ENCODE assay signal across 10 cellular contexts in the genomic region with DNA sequence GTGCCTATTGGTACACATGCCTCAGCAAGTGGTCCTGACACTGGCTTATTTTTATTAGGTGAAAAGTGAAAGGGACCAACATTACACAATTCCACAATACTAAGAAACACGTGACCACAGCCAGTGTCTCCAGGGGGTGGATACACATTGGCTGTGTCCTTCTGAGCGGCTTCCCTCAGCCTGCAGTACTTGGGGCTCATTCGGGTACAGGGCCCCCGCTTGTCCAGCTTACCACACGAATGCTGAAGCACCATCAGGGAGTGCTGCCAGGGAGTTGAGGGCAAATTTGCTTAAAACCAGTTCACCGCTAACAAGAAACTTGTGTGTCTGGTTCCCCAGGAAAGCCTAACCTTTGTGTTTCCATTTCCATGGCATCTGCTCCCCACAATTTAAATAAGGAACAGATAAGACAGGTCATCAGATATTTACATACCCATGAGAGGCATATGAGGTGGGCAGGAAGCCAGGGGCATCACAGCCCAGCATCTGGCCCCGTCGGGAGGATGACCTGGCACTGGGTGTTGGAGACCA. TPM values are rescaled to one million over a fixed set of nuclear protein-coding genes. Genes with fewer than 3 reads are reported as not detected.
A peak's percentile ranks its signal among the peaks of the same experiment; 100 is the strongest.
DNase-seq lines count a peak whose midpoint lies in the region; TF ChIP-seq lines count a peak whose summit lies in the region.
"Had no signal": no experiment of that assay in that cellular context is flagged by ENCODE, and none has a peak within 500 bp of the region (broad histone marks: within the 10 kb centered on the region; RNA-seq: fewer than 3 reads in every experiment).

No MANE protein-coding gene starts in this region.

- no peak overlapping the region for H3K4me3 Mint-ChIP-seq in T-helper 2 cell treated with Interferon-gamma antibody and Interleukin-4, amounts not matched to agents 5 μg/mL and 100 μg/mL, for 36 hours

- peak overlapping the region; percentile 77 for H3K27ac Mint-ChIP-seq in T-helper 2 cell treated with Interferon-gamma antibody and Interleukin-4, amounts not matched to agents 5 μg/mL and 100 μg/mL, for 36 hours

- H3K27me3 Mint-ChIP-seq in T-helper 2 cell treated with Interferon-gamma antibody and Interleukin-4, amounts not matched to agents 5 μg/mL and 100 μg/mL, for 36 hours (ENCODE audit: low read depth): no peaks in the 10 kb centered on the region

- H3K4me3 ChIP-seq in epithelial cell of esophagus (ENCODE audit: low read length) (no peak overlapping the region), dorsolateral prefrontal cortex (no peak overlapping the region)
- H3K4me3 ChIP-seq: heart left ventricle, SK-N-MC had no signal

- H3K36me3 Mint-ChIP-seq in T-helper 2 cell treated with Interferon-gamma antibody and Interleukin-4, amounts not matched to agents 5 μg/mL and 100 μg/mL, for 36 hours (ENCODE audit: low read depth): peaks cover 40% of the 10 kb centered on the region

- TF ChIP-seq CTCF in epithelial cell of esophagus (IDR thresholded peaks at IDR 0.05; ENCODE audit: insufficient read depth, low read depth, low read length, missing control alignments) (no peak), dorsolateral prefrontal cortex (IDR thresholded peaks at IDR 0.05 in 54 of 56, conservative IDR thresholded peaks at IDR 0.05 in 2 of 56; ENCODE audit: low read depth in 1 of 56, partially characterized antibody in 56 of 56) (no peak)

- no peak overlapping the region for H3K27ac ChIP-seq in dorsolateral prefrontal cortex
- H3K27ac ChIP-seq: heart left ventricle, SK-N-MC had no signal

- intact Hi-C loops in dorsolateral prefrontal cortex (cut with DNase I): no loop called here

- no peaks in the 10 kb centered on the region for H3K9me3 Mint-ChIP-seq in T-helper 2 cell treated with Interferon-gamma antibody and Interleukin-4, amounts not matched to agents 5 μg/mL and 100 μg/mL, for 36 hours

- DNase-seq in T-helper 2 cell treated with Interferon-gamma antibody and Interleukin-4, amounts not matched to agents 5 μg/mL and 100 μg/mL, for 36 hours (ENCODE audit: low spot score): peak; percentile 11
- DNase-seq in T-helper 2 cell (no peak), NCI-H69 (lab: John Stamatoyannopoulos, UW) (peak; percentile 54), epithelial cell of esophagus (ENCODE audit: low read depth) (peak; percentile 58), smooth muscle cell of the brain vasculature (ENCODE audit: low read depth, low spot score) (peak; percentile 23), SKM-1 (lab: John Stamatoyannopoulos, UW; ENCODE audit: unreplicated experiment) (no peak), NCI-H1105 (lab: John Stamatoyannopoulos, UW) (no peak), dorsolateral prefrontal cortex (no peak)
- DNase-seq: heart left ventricle had no signal

- peaks cover 57% of the 10 kb centered on the region for H3K4me1 Mint-ChIP-seq in T-helper 2 cell treated with Interferon-gamma antibody and Interleukin-4, amounts not matched to agents 5 μg/mL and 100 μg/mL, for 36 hours (ENCODE audit: low read depth)

- no peaks in the 10 kb centered on the region for H3K27me3 ChIP-seq in dorsolateral prefrontal cortex
- H3K27me3 ChIP-seq: heart left ventricle had no signal

RNA-seq across cellular contexts. Expression of gene PBX4, which starts 23.3 kb away (rescaled TPM):
- total RNA-seq in dorsolateral prefrontal cortex: 1 to 10 TPM; 1.2 to 9.5 (median 4.3) TPM

RNA-seq across cellular contexts. Expression of gene LPAR2, which starts 32.8 kb away (rescaled TPM):
- total RNA-seq in dorsolateral prefrontal cortex: 10 to 100 TPM in 31 of 120 experiments, 1 to 10 TPM in 89; 1.9 to 15.8 (median 8.2) TPM

RNA-seq across cellular contexts. Expression of gene GMIP, which starts 48.2 kb away (rescaled TPM):
- 10 to 100 TPM in 57 of 120 experiments, 1 to 10 TPM in 63; 5.0 to 20.2 (median 9.8) TPM for total RNA-seq in dorsolateral prefrontal cortex

RNA-seq across cellular contexts. Expression of gene CILP2, which starts 57.2 kb away (rescaled TPM):
- total RNA-seq in dorsolateral prefrontal cortex: 1 to 10 TPM in 27 of 120 experiments, under 1 TPM in 92, not detected in 1; 0.13 to 2.3 (median 0.68) TPM

Comparison
In these comparisons a context has a peak if more than half of its experiments do, and no peak if none do; other contexts are left out.
1. DNase-seq: peak in T-helper 2 cell treated with Interferon-gamma antibody and Interleukin-4, amounts not matched to agents 5 μg/mL and 100 μg/mL, for 36 hours (single experiment), NCI-H69 (single experiment), epithelial cell of esophagus (single experiment) and smooth muscle cell of the brain vasculature (single experiment); none in T-helper 2 cell (0 of 5), SKM-1 (single experiment), NCI-H1105 (single experiment) and dorsolateral prefrontal cortex (0 of 10).